ENCODE assay signal across 1 cellular context in genomic region chr7:151700621-151701185, GRCh38.
TF ChIP-seq lines count a peak whose summit lies in the region.

No MANE protein-coding gene starts in this region.

TF ChIP-seq in HepG2, 621 proteins besides CTCF, POLR2A, EP300 and RAD21 (continued from another document):
- TF ChIP-seq, protein P1, sequence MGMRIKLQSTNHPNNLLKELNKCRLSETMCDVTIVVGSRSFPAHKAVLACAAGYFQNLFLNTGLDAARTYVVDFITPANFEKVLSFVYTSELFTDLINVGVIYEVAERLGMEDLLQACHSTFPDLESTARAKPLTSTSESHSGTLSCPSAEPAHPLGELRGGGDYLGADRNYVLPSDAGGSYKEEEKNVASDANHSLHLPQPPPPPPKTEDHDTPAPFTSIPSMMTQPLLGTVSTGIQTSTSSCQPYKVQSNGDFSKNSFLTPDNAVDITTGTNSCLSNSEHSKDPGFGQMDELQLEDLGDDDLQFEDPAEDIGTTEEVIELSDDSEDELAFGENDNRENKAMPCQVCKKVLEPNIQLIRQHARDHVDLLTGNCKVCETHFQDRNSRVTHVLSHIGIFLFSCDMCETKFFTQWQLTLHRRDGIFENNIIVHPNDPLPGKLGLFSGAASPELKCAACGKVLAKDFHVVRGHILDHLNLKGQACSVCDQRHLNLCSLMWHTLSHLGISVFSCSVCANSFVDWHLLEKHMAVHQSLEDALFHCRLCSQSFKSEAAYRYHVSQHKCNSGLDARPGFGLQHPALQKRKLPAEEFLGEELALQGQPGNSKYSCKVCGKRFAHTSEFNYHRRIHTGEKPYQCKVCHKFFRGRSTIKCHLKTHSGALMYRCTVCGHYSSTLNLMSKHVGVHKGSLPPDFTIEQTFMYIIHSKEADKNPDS (CRISPR knock-in tag; IDR thresholded peaks at IDR 0.05), result no peak
- TF ChIP-seq SALL2 (CRISPR knock-in tag; IDR thresholded peaks at IDR 0.05) (no peak), ZNF672 (CRISPR knock-in tag; IDR thresholded peaks at IDR 0.05) (no peak), TBP (CRISPR knock-in tag; IDR thresholded peaks at IDR 0.05) (no peak), CBX2 (IDR thresholded peaks at IDR 0.05; ENCODE audit: low read depth, low read length) (no peak), CBX2 (CRISPR knock-in tag; IDR thresholded peaks at IDR 0.05; ENCODE audit: low read depth) (no peak), ZNF138 (CRISPR knock-in tag; IDR thresholded peaks at IDR 0.05; ENCODE audit: low read depth) (no peak), ZFP62 (CRISPR knock-in tag; IDR thresholded peaks at IDR 0.05) (no peak), ZBTB14 (CRISPR knock-in tag; IDR thresholded peaks at IDR 0.05) (no peak)
- TF ChIP-seq, protein P2, sequence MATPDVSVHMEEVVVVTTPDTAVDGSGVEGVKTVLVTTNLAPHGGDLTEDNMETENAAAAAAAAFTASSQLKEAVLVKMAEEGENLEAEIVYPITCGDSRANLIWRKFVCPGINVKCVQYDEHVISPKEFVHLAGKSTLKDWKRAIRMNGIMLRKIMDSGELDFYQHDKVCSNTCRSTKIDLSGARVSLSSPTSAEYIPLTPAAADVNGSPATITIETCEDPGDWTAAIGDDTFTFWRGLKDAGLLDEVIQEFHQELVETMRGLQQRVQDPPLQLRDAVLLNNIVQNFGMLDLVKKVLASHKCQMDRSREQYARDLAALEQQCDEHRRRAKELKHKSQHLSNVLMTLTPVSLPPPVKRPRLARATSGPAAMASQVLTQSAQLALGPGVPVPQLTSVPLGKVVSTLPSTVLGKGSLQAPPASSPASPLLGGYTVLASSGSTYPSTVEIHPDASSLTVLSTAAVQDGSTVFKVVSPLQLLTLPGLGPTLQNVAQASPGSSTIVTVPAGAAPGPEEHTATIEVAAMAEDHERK (CRISPR knock-in tag; IDR thresholded peaks at IDR 0.05; ENCODE audit: low read depth), result no peak
TF ChIP-seq in HepG2: peak in this region for 0.
